In the genomic region with DNA sequence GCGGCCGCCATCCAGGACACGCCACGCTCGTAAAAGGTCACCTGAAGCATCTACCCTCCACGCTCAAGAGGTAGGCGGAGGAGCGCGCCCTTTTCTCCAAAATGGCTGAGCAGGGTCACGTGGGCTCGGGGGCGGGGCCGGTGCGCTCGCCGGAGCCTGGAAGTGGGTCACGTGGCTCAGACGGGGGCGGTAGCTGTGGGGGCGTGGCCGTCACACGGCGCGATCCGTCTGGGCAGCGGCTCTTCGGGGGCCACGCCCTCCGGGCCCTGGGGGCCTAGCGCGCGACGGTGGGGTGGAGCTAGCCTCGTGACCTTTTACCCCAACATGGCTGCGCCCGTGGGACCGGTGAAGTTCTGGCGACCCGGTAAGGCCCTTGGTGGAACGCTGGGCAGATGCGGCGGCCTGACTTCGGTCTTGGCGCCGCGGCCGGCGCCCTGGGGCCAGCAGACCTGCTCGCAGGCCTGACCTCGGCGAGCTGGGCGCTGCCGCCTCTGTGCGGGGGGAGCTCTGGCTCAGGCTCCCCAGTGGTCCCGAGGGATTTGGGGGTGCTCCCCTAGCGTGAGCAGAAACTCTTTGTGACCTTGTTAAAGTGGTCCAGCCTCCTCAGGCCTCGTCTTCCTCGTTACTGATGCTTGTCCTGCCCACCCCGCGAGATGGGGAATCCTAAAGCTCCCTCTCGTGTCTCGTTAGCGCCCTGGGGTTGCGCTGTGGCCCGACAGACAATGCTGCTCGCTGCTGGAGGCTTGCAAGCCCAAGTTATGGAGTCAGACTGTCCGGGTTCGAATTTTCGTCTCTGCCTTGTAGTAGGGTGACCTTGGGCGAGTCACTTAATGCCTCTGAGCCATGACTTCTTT, we compare ENCODE assay signal across 8 cellular contexts. TPM values are rescaled to one million over a fixed set of nuclear protein-coding genes. Genes with fewer than 3 reads are reported as not detected.
DNase-seq lines count a peak whose midpoint lies in the region; ATAC-seq, FAIRE-seq and TF ChIP-seq lines count a peak whose summit lies in the region.

A gene with protein sequence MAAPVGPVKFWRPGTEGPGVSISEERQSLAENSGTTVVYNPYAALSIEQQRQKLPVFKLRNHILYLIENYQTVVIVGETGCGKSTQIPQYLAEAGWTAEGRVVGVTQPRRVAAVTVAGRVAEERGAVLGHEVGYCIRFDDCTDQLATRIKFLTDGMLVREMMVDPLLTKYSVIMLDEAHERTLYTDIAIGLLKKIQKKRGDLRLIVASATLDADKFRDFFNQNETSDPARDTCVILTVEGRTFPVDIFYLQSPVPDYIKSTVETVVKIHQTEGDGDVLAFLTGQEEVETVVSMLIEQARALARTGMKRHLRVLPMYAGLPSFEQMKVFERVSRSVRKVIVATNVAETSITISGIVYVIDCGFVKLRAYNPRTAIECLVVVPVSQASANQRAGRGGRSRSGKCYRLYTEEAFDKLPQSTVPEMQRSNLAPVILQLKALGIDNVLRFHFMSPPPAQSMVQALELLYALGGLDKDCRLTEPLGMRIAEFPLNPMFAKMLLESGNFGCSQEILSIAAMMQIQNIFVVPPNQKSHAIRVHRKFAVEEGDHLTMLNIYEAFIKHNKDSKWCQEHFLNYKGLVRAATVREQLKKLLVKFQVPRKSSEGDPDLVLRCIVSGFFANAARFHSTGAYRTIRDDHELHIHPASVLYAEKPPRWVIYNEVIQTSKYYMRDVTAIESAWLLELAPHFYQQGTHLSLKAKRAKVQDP (plus strand): TSS at position 301 of the 854 bp plus-strand sequence. CDS start 24 bp downstream, at position 325.

- H3K9me3 ChIP-seq in HUES64 (ENCODE audit: insufficient read depth, low read depth, low read length) (no peaks in the 10 kb centered on the region), OCI-LY1 (ENCODE audit: low read length) (no peaks in the 10 kb centered on the region), endothelial cell of umbilical vein (replicated peaks; ENCODE audit: control insufficient read depth, insufficient read depth, low read length) (no peaks in the 10 kb centered on the region)

- H3K4me2 ChIP-seq in OCI-LY1 (ENCODE audit: low read length) (peak within 1 kb of the TSS; percentile 99), endothelial cell of umbilical vein (ENCODE audit: insufficient read depth, low read length) (peak within 1 kb of the TSS; percentile 88)

- H3K9me1 ChIP-seq in endothelial cell of umbilical vein (replicated peaks; ENCODE audit: control insufficient read depth, extremely low read depth, insufficient read depth, low read length), result no peaks in the 10 kb centered on the region

- TSS peak; percentile 49 for BruUV-seq in endothelial cell of umbilical vein (replicated peaks; lab: Mats Ljungman, UMichigan)

- H3K9me2 ChIP-seq in OCI-LY1 (ENCODE audit: low read depth, low read length), result no peaks in the 10 kb centered on the region

- H4K20me1 ChIP-seq in OCI-LY1 (ENCODE audit: insufficient read depth, low read length) (no peaks in the 10 kb centered on the region), endothelial cell of umbilical vein (replicated peaks; ENCODE audit: control insufficient read depth, extremely low read depth, insufficient read depth, low read length) (no peaks in the 10 kb centered on the region)

- under 1% methylated on average over 70 of the region's 70 CpGs for WGBS in HUES64

- peak; percentile 99 for DNase-seq in DMS 273 (lab: John Stamatoyannopoulos, UW; ENCODE audit: unreplicated experiment)
- peak; percentile 98 for DNase-seq in activated CD8-positive, alpha-beta memory T cell treated with anti-CD3 and anti-CD28 coated beads, Interleukin-2, amount 50 U/mL, for 48 hours
- peak; percentile 97 for DNase-seq in endothelial cell of umbilical vein (ENCODE audit: low read depth, low spot score)
- DNase-seq in middle frontal gyrus (ENCODE audit: extremely low spot score, low spot score), result peak; percentile 97
- peak; percentile 97 for DNase-seq in stimulated activated CD8-positive, alpha-beta memory T cell treated with anti-CD3 and anti-CD28 coated beads, Interleukin-2, amount 100 ng/mL, for 48 hours (ENCODE audit: low read depth in 2 of 2)

- H3K4me1 ChIP-seq in HUES64 (ENCODE audit: insufficient read depth, low read length) (peaks cover 14% of the 10 kb centered on the region), OCI-LY1 (ENCODE audit: insufficient read depth, low read length, severe bottlenecking) (peaks cover 24% of the 10 kb centered on the region), endothelial cell of umbilical vein (ENCODE audit: control insufficient read depth, extremely low read depth, insufficient read depth, low read length) (peaks cover 19% of the 10 kb centered on the region)

- CTCF ChIA-PET in endothelial cell of umbilical vein (lab: Charles Lee), result interaction anchor here (0.6 to 2.2 kb wide), 18 partner anchors 12 to 236 kb away, joined by 3 to 28 read pairs (median 4); a partner anchor contains a TSS

- H3K79me2 ChIP-seq in OCI-LY1 (ENCODE audit: insufficient read depth, low read length) (peaks cover 8% of the 10 kb centered on the region), endothelial cell of umbilical vein (ENCODE audit: control insufficient read depth, insufficient read depth, low read length) (peaks cover 30% of the 10 kb centered on the region)

- peak; percentile 93 for ATAC-seq in GM21447 (IDR thresholded peaks at IDR 0.05; ENCODE audit: unreplicated experiment)

- H2AFZ ChIP-seq in OCI-LY1 (ENCODE audit: low read length) (no peak within 1 kb of the TSS), endothelial cell of umbilical vein (ENCODE audit: low read depth, low read length) (peak within 1 kb of the TSS; percentile 76)

- peak; percentile 86 for FAIRE-seq in endothelial cell of umbilical vein (lab: Jason Lieb, UNC)

- peak within 1 kb of the TSS; percentile 97 for H3K27ac ChIP-seq in HUES64 (ENCODE audit: low read depth, low read length)
- peak within 1 kb of the TSS; percentile 75 for H3K27ac ChIP-seq in OCI-LY1 (ENCODE audit: low read depth, low read length, poor library complexity, severe bottlenecking)
- H3K27ac ChIP-seq in endothelial cell of umbilical vein (ENCODE audit: insufficient read depth, low read depth, low read length), result peak within 1 kb of the TSS; percentile 62

- dilution Hi-C loops in endothelial cell of umbilical vein (cut with MboI; ENCODE audit: extremely low pct_ligation_motif_present, low sequenced_read_pairs), result no loop called here

- peaks cover 3% of the 10 kb centered on the region; the same call in 1 of the 2 replicates for H3F3A ChIP-seq in OCI-LY1 (ENCODE audit: insufficient read depth, low read length)

- H3K36me3 ChIP-seq in HUES64 (ENCODE audit: insufficient read depth, low read length), result peaks cover 12% of the 10 kb centered on the region
- peaks cover 11% of the 10 kb centered on the region; the same call in 1 of the 2 replicates for H3K36me3 ChIP-seq in OCI-LY1 (ENCODE audit: insufficient read depth, low read length)
- no peaks in the 10 kb centered on the region for H3K36me3 ChIP-seq in endothelial cell of umbilical vein (ENCODE audit: control insufficient read depth in 2 of 2, extremely low read depth in 1 of 2, insufficient read depth in 2 of 2, low read length in 2 of 2)

- intact Hi-C loops in endothelial cell of umbilical vein (cut with micrococcal nuclease), result loop anchor here (1.0 kb wide), 4 partner anchors 36 to 316 kb away; a partner anchor contains a TSS

- H3K4me3 ChIP-seq in HUES64 (ENCODE audit: low read length), result peak within 1 kb of the TSS; percentile 82
- H3K4me3 ChIP-seq in OCI-LY1 (ENCODE audit: low read depth, low read length, poor library complexity, severe bottlenecking), result peak within 1 kb of the TSS; percentile 94
- peak within 1 kb of the TSS; percentile 71 to 95 (median 84) for H3K4me3 ChIP-seq in endothelial cell of umbilical vein (replicated peaks in 1 of 3; ENCODE audit: insufficient read depth in 1 of 3, low read depth in 1 of 3, low read length in 3 of 3)

- H3K27me3 ChIP-seq in HUES64 (ENCODE audit: insufficient read depth, low read length) (no peaks in the 10 kb centered on the region), OCI-LY1 (ENCODE audit: insufficient read depth, low read length) (no peaks in the 10 kb centered on the region), endothelial cell of umbilical vein (ENCODE audit: control insufficient read depth in 2 of 2, insufficient read depth in 2 of 2, low read length in 2 of 2) (no peaks in the 10 kb centered on the region)

- POLR2A ChIA-PET in endothelial cell of umbilical vein (lab: Charles Lee), result interaction anchor here (0.7 to 1.0 kb wide), 2 partner anchors 11 to 36 kb away, joined by 3 to 4 read pairs; a partner anchor contains a TSS

- peak; percentile 44 for TF ChIP-seq CTCF in OCI-LY1 (IDR thresholded peaks at IDR 0.05; ENCODE audit: low read length)
- TF ChIP-seq CTCF in endothelial cell of umbilical vein (IDR thresholded peaks at IDR 0.05; ENCODE audit: extremely low read depth in 1 of 2, insufficient read depth in 1 of 2, low read depth in 1 of 2, low read length in 2 of 2), result peak; percentile 11 to 52

- H3K9ac ChIP-seq in HUES64 (ENCODE audit: low read depth, low read length) (peak within 1 kb of the TSS; percentile 99), OCI-LY1 (ENCODE audit: low read length) (peak within 1 kb of the TSS; percentile 92), endothelial cell of umbilical vein (replicated peaks; ENCODE audit: extremely low read depth, insufficient read depth, low read length) (peak within 1 kb of the TSS; percentile 83)

- TF ChIP-seq POLR2A in endothelial cell of umbilical vein (IDR thresholded peaks at IDR 0.05; ENCODE audit: low read depth, low read length), result peak; percentile 72

TF ChIP-seq in endothelial cell of umbilical vein, 7 proteins besides CTCF, POLR2A, EP300 and RAD21:
- TF ChIP-seq GATA2 (IDR thresholded peaks at IDR 0.05; ENCODE audit: insufficient read depth, insufficient read length, low read depth, low read length), result no peak
- TF ChIP-seq, protein P1, sequence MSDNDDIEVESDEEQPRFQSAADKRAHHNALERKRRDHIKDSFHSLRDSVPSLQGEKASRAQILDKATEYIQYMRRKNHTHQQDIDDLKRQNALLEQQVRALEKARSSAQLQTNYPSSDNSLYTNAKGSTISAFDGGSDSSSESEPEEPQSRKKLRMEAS (IDR thresholded peaks at IDR 0.05; ENCODE audit: insufficient read depth, insufficient read length), result peak; percentile 99
- TF ChIP-seq POLR2AphosphoS5 (IDR thresholded peaks at IDR 0.05; ENCODE audit: insufficient read depth, low read depth, low read length), result peak; percentile 79

RNA-seq across cellular contexts. Expression of the gene that starts here (rescaled TPM):
- 14.8 TPM for polyA plus RNA-seq in HUES64 (2013, experiment 1 of 2)
- polyA plus RNA-seq in HUES64 (2013, experiment 2 of 2), result 18.3 TPM
- 9.8 and 10.0 TPM in 2 replicates for total RNA-seq in endothelial cell of umbilical vein
- polyA plus RNA-seq in endothelial cell of umbilical vein, result 11.2 and 13.0 TPM in 2 replicates
- 10.3 and 11.2 TPM in 2 replicates for polyA plus RNA-seq in endothelial cell of umbilical vein (2011; cell fraction: cytosol; rRNA removed)
- polyA plus RNA-seq in endothelial cell of umbilical vein (2011; cell fraction: nucleus; rRNA removed), result 43.2 and 43.7 TPM in 2 replicates
- polyA plus RNA-seq in endothelial cell of umbilical vein (2012), result 7.8 and 8.3 TPM in 2 replicates
- polyA minus RNA-seq in endothelial cell of umbilical vein, result 15.4 and 18.1 TPM in 2 replicates
- 8.8 TPM for polyA minus RNA-seq in endothelial cell of umbilical vein (2011; cell fraction: cytosol; rRNA and poly(A)+ RNA removed)
- 14.1 and 23.6 TPM in 2 replicates for polyA minus RNA-seq in endothelial cell of umbilical vein (2011; cell fraction: nucleus; rRNA and poly(A)+ RNA removed)

Comparison
In these comparisons a context has a peak if more than half of its experiments do, and no peak if none do; other contexts are left out.
1. Peak in every context shown above with its lines: DNase-seq, ATAC-seq, H3K4me3 ChIP-seq and H3K27ac ChIP-seq.